7 cellular contexts compared by ENCODE assay signal in the genomic region with DNA sequence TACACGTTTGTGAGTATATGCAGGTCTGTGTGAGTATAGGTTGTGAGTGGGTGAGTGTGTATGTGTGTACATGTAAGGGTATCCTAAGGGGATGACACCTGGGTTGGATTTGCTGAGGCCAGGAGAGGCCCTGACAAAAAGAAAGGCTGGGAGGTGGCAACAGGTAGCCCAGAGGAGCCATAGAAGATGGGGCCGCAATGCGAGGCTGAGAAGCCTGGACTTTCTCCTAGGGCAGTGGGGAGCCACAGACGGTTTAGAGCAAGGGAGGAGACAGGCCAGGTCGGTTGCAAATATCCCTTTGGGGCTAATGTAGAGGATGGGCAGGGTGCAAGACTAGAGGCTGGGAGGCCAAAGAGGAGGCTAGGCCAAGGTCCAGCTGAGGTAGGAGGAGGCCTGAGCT. TPM values are rescaled to one million over a fixed set of nuclear protein-coding genes. Genes with fewer than 3 reads are reported as not detected.
"Had no signal": no experiment of that assay in that cellular context is flagged by ENCODE, and none has a peak within 500 bp of the region (broad histone marks: within the 10 kb centered on the region; RNA-seq: fewer than 3 reads in every experiment).

No MANE protein-coding gene starts in this region.

- H3K27ac Mint-ChIP-seq: GM23338 had no signal

- H3K4me3 Mint-ChIP-seq: GM23338 had no signal

- FAIRE-seq: K562 had no signal

- H2AFZ ChIP-seq: GM23338 had no signal

- DNase-seq: IMR-90, KG1 had no signal

- H3K4me2 ChIP-seq: GM23338 had no signal

- H3K9me3 ChIP-seq: HAP-1 had no signal

- ATAC-seq: GM23338, HCT116, K562 had no signal

- H3K4me3 ChIP-seq: GM23338, HAP-1, K562 had no signal

- H3K36me3 ChIP-seq: HAP-1 had no signal

RNA-seq across cellular contexts. Expression of a gene that starts 54.3 kb away (rescaled TPM):
- total RNA-seq: HT1080, IMR-90 had no signal
